ENCODE assay signal across 12 cellular contexts in the genomic region with DNA sequence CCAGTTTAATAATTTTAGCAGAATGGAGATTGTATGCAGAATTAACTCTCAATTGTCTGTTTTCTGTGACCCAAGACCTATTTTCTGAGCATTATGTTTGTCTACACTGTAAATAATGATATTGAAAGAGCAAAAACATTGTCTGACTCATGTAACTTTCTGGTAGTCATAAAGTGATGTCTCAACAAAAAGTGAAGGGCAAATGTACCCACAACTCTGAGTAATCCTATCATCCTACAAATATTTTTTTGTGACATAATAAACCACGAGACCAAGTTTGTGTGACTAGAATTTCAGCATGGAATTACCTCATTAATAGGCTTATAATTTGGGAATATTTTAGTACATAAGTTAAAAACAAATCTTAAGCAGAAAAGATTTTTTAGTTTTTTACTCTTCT. TPM values are rescaled to one million over a fixed set of nuclear protein-coding genes. Genes with fewer than 3 reads are reported as not detected.
DNase-seq lines count a peak whose midpoint lies in the region; ATAC-seq and TF ChIP-seq lines count a peak whose summit lies in the region.
"Had no signal": no experiment of that assay in that cellular context is flagged by ENCODE, and none has a peak within 500 bp of the region (broad histone marks: within the 10 kb centered on the region; RNA-seq: fewer than 3 reads in every experiment).

No MANE protein-coding gene starts in this region.

- H3K27ac Mint-ChIP-seq in activated CD8-positive, alpha-beta memory T cell treated with anti-CD3 and anti-CD28 coated beads, Interleukin-2, amount 10 ng/mL, durations not matched to agents 7 days and 5 days: no peak overlapping the region
- H3K27ac Mint-ChIP-seq: dendritic cell treated with granulocyte-macrophage colony-stimulating factor and Interleukin-4, amounts not matched to agents 40 ng/mL and 50 ng/mL, for 4 days; natural killer cell treated with Interleukin-12 subunit alpha and Interleukin-12 subunit beta and Interleukin-15 and Interleukin-18, amount 100 ng/mL, for 72 hours had no signal

- H3K36me3 ChIP-seq in H7 (replicated peaks; ENCODE audit: control insufficient read depth, insufficient read depth, low read length): no peaks in the 10 kb centered on the region

- no peak for ATAC-seq in GM21576 (IDR thresholded peaks at IDR 0.05; ENCODE audit: unreplicated experiment)
- ATAC-seq in activated CD8-positive, alpha-beta memory T cell treated with anti-CD3 and anti-CD28 coated beads, Interleukin-2, amount 10 ng/mL, durations not matched to agents 7 days and 5 days: no peak
- ATAC-seq: GM12878 had no signal

- H3K9me3 Mint-ChIP-seq in activated CD8-positive, alpha-beta memory T cell treated with anti-CD3 and anti-CD28 coated beads, Interleukin-2, amount 10 ng/mL, durations not matched to agents 7 days and 5 days (ENCODE audit: low read depth): no peaks in the 10 kb centered on the region
- H3K9me3 Mint-ChIP-seq: dendritic cell treated with granulocyte-macrophage colony-stimulating factor and Interleukin-4, amounts not matched to agents 40 ng/mL and 50 ng/mL, for 4 days; natural killer cell treated with Interleukin-12 subunit alpha and Interleukin-12 subunit beta and Interleukin-15 and Interleukin-18, amount 100 ng/mL, for 72 hours had no signal

- TF ChIP-seq CTCF in cardiac fibroblast (IDR thresholded peaks at IDR 0.05; ENCODE audit: low read depth, low read length): no peak

- peaks cover 13% of the 10 kb centered on the region for H3K4me1 Mint-ChIP-seq in activated CD8-positive, alpha-beta memory T cell treated with anti-CD3 and anti-CD28 coated beads, Interleukin-2, amount 10 ng/mL, durations not matched to agents 7 days and 5 days

- H3K4me3 Mint-ChIP-seq in activated CD8-positive, alpha-beta memory T cell treated with anti-CD3 and anti-CD28 coated beads, Interleukin-2, amount 10 ng/mL, durations not matched to agents 7 days and 5 days: no peak overlapping the region
- H3K4me3 Mint-ChIP-seq: dendritic cell treated with granulocyte-macrophage colony-stimulating factor and Interleukin-4, amounts not matched to agents 40 ng/mL and 50 ng/mL, for 4 days; natural killer cell treated with Interleukin-12 subunit alpha and Interleukin-12 subunit beta and Interleukin-15 and Interleukin-18, amount 100 ng/mL, for 72 hours had no signal

- H3K27me3 ChIP-seq in H7 (ENCODE audit: control insufficient read depth, insufficient read depth, low read length): no peaks in the 10 kb centered on the region

- H3K4me3 ChIP-seq in cardiac fibroblast (replicated peaks in 1 of 2; ENCODE audit: low read depth in 2 of 2, low read length in 2 of 2) (no peak overlapping the region), H7 (ENCODE audit: insufficient read depth, low read depth, low read length) (no peak overlapping the region)
- H3K4me3 ChIP-seq: GM12878 had no signal

- H3K27me3 Mint-ChIP-seq in activated CD8-positive, alpha-beta memory T cell treated with anti-CD3 and anti-CD28 coated beads, Interleukin-2, amount 10 ng/mL, durations not matched to agents 7 days and 5 days: no peaks in the 10 kb centered on the region
- H3K27me3 Mint-ChIP-seq: dendritic cell treated with granulocyte-macrophage colony-stimulating factor and Interleukin-4, amounts not matched to agents 40 ng/mL and 50 ng/mL, for 4 days; natural killer cell treated with Interleukin-12 subunit alpha and Interleukin-12 subunit beta and Interleukin-15 and Interleukin-18, amount 100 ng/mL, for 72 hours had no signal

- CTCF ChIA-PET in activated CD8-positive, alpha-beta memory T cell treated with anti-CD3 and anti-CD28 coated beads, Interleukin-2, amount 10 ng/mL, durations not matched to agents 7 days and 5 days (lab: Charles Lee): interaction anchor here (1.1 to 9.1 kb wide), 3 partner anchors 15 to 247 kb away, joined by 4 to 137 read pairs (median 6); a partner anchor contains a TSS

- no peaks in the 10 kb centered on the region for H3K36me3 Mint-ChIP-seq in activated CD8-positive, alpha-beta memory T cell treated with anti-CD3 and anti-CD28 coated beads, Interleukin-2, amount 10 ng/mL, durations not matched to agents 7 days and 5 days
- H3K36me3 Mint-ChIP-seq: natural killer cell treated with Interleukin-12 subunit alpha and Interleukin-12 subunit beta and Interleukin-15 and Interleukin-18, amount 100 ng/mL, for 72 hours had no signal

- peak; percentile 47 for DNase-seq in Daoy (ENCODE audit: low read depth)
- DNase-seq in LHCN-M2 (ENCODE audit: low read depth): peak; percentile 86
- DNase-seq in cardiac fibroblast (ENCODE audit: low read depth in 2 of 2): peak; percentile 65 to 92
- DNase-seq in myocyte (ENCODE audit: low read depth): peak; percentile 57
- DNase-seq in H7: no peak
- no peak for DNase-seq in activated CD8-positive, alpha-beta memory T cell treated with anti-CD3 and anti-CD28 coated beads, Interleukin-2, amount 10 ng/mL, durations not matched to agents 7 days and 5 days
- no peak for DNase-seq in NOMO-1 (lab: John Stamatoyannopoulos, UW; ENCODE audit: unreplicated experiment in 2 of 2)
- DNase-seq: activated CD4-positive, CD25-positive, alpha-beta regulatory T cell treated with anti-CD3 and anti-CD28 coated beads, Interleukin-2, amount 50 U/mL, for 72 hours had no signal

RNA-seq across cellular contexts. Expression of a gene that starts 15.4 kb away (rescaled TPM):
- total RNA-seq in Daoy (2014; rRNA removed; shearing (Covaris generic)): 36.3 and 40.5 TPM in 2 replicates
- 33.1 and 34.4 TPM in 2 replicates for total RNA-seq in LHCN-M2 (2014; rRNA removed)
- polyA plus RNA-seq in LHCN-M2 (2012): 11.5 TPM
- total RNA-seq in myocyte: 27.1 and 30.1 TPM in 2 replicates
- 18.7 TPM for polyA plus RNA-seq in myocyte (2012)
- total RNA-seq in H7 (2014; rRNA removed; shearing (Covaris generic)): 34.4 and 36.1 TPM in 2 replicates
- 10 to 100 TPM; 45.2 to 50.7 TPM for total RNA-seq in activated CD8-positive, alpha-beta memory T cell treated with anti-CD3 and anti-CD28 coated beads, Interleukin-2, amount 10 ng/mL, durations not matched to agents 7 days and 5 days

RNA-seq across cellular contexts. Expression of a gene that starts 35.3 kb away (rescaled TPM):
- 0.80 and 5.1 TPM in 2 replicates for total RNA-seq in Daoy (2014; rRNA removed; shearing (Covaris generic))
- total RNA-seq in LHCN-M2 (2014; rRNA removed) (not detected in 2 replicates), myocyte (0.36 and 0.56 TPM in 2 replicates)
- 0.07 TPM for polyA plus RNA-seq in LHCN-M2 (2012)
- polyA plus RNA-seq in myocyte (2012): 0.16 TPM
- total RNA-seq in H7 (2014; rRNA removed; shearing (Covaris generic)): 3.5 and 4.5 TPM in 2 replicates
- total RNA-seq in activated CD8-positive, alpha-beta memory T cell treated with anti-CD3 and anti-CD28 coated beads, Interleukin-2, amount 10 ng/mL, durations not matched to agents 7 days and 5 days: not detected

Comparison
In these comparisons a context has a peak if more than half of its experiments do, and no peak if none do; other contexts are left out.
1. DNase-seq: peak in Daoy (single experiment), LHCN-M2 (single experiment), cardiac fibroblast (2 of 2) and myocyte (single experiment); none in H7 (single experiment), activated CD8-positive, alpha-beta memory T cell treated with anti-CD3 and anti-CD28 coated beads, Interleukin-2, amount 10 ng/mL, durations not matched to agents 7 days and 5 days (single experiment) and NOMO-1 (0 of 2).